11 cellular contexts compared by ENCODE assay signal in genomic region chr1:84960371-84960770, GRCh38. TPM values are rescaled to one million over a fixed set of nuclear protein-coding genes. Genes with fewer than 3 reads are reported as not detected.
DNase-seq lines count a peak whose midpoint lies in the region; ATAC-seq and TF ChIP-seq lines count a peak whose summit lies in the region.
"Had no signal": no experiment of that assay in that cellular context is flagged by ENCODE, and none has a peak within 500 bp of the region (broad histone marks: within the 10 kb centered on the region; RNA-seq: fewer than 3 reads in every experiment).

No MANE protein-coding gene starts in this region.

- H3K4me1 Mint-ChIP-seq in activated CD4-positive, alpha-beta T cell treated with anti-CD3 and anti-CD28 coated beads for 36 hours, result peaks cover 33% of the 10 kb centered on the region

- H3K36me3 Mint-ChIP-seq in activated CD4-positive, alpha-beta T cell treated with anti-CD3 and anti-CD28 coated beads for 36 hours (ENCODE audit: low read depth), result peaks cover 45% of the 10 kb centered on the region

- H3K4me3 ChIP-seq in fibroblast of the aortic adventitia (ENCODE audit: low read depth, low read length) (no peak overlapping the region), skeletal muscle satellite cell (ENCODE audit: low read length) (no peak overlapping the region)
- H3K4me3 ChIP-seq: gastrocnemius medialis had no signal

- peak overlapping the region; percentile 24 for H3K4me2 ChIP-seq in skeletal muscle satellite cell (ENCODE audit: low read length)

- peaks cover 6% of the 10 kb centered on the region for H3K9me3 Mint-ChIP-seq in activated CD4-positive, alpha-beta T cell treated with anti-CD3 and anti-CD28 coated beads for 36 hours (ENCODE audit: low read depth)

- H3K9ac ChIP-seq in skeletal muscle satellite cell (ENCODE audit: low read depth, low read length), result no peak overlapping the region

- H3K27ac Mint-ChIP-seq in activated CD4-positive, alpha-beta T cell treated with anti-CD3 and anti-CD28 coated beads for 36 hours, result peak overlapping the region; percentile 47

- CTCF ChIA-PET in activated CD4-positive, alpha-beta T cell treated with anti-CD3 and anti-CD28 coated beads for 36 hours (lab: Charles Lee), result interaction anchor here (0.8 to 5.9 kb wide), 9 partner anchors 9 to 65 kb away, joined by 3 to 47 read pairs (median 5); no protein-coding TSS in a partner anchor

- in situ Hi-C loops in SK-MEL-5 (cut with HindIII; ENCODE audit: low pct_unique_long_range_greater_than_20kb, low sequenced_read_pairs), result no loop called here

- H3K27me3 Mint-ChIP-seq in activated CD4-positive, alpha-beta T cell treated with anti-CD3 and anti-CD28 coated beads for 36 hours, result peaks cover 2% of the 10 kb centered on the region

- no peaks in the 10 kb centered on the region for H3K27me3 ChIP-seq in skeletal muscle satellite cell (ENCODE audit: control insufficient read depth, insufficient read depth, low read length)
- H3K27me3 ChIP-seq: gastrocnemius medialis had no signal

- H3K36me3 ChIP-seq in skeletal muscle satellite cell (ENCODE audit: insufficient read depth, low read length), result no peaks in the 10 kb centered on the region
- H3K36me3 ChIP-seq: gastrocnemius medialis had no signal

- no peak for TF ChIP-seq CTCF in fibroblast of the aortic adventitia (IDR thresholded peaks at IDR 0.05; ENCODE audit: insufficient read depth, low read length)

- ATAC-seq in activated CD4-positive, alpha-beta T cell treated with anti-CD3 and anti-CD28 coated beads for 36 hours, result no peak
- ATAC-seq: gastrocnemius medialis had no signal

- H3K9me3 ChIP-seq in skeletal muscle satellite cell (replicated peaks; ENCODE audit: low read length), result no peaks in the 10 kb centered on the region
- H3K9me3 ChIP-seq: gastrocnemius medialis had no signal

- DNase-seq in activated CD4-positive, alpha-beta T cell treated with anti-CD3 and anti-CD28 coated beads for 36 hours, result no peak
- no peak for DNase-seq in activated CD4-positive, alpha-beta T cell treated with anti-CD3 and anti-CD28 coated beads, Interleukin-2, amount 50 U/mL, for 4 hours
- DNase-seq in SK-MEL-5 (ENCODE audit: low read depth, low spot score), result peak; percentile 34
- peak; percentile 91 for DNase-seq in fibroblast of the aortic adventitia (ENCODE audit: low read depth)
- DNase-seq in NCI-H2081 (lab: John Stamatoyannopoulos, UW), result no peak
- no peak for DNase-seq in NCI-H2081 treated with DMSO at 0.1 percent for 48 hours (lab: John Stamatoyannopoulos, UW)
- no peak for DNase-seq in cortex of kidney (lab: John Stamatoyannopoulos, UW)
- DNase-seq: DMS79, gastrocnemius medialis, NCI-H2171 had no signal

- no peak overlapping the region for H3K4me3 Mint-ChIP-seq in activated CD4-positive, alpha-beta T cell treated with anti-CD3 and anti-CD28 coated beads for 36 hours

- POLR2A ChIA-PET in activated CD4-positive, alpha-beta T cell treated with anti-CD3 and anti-CD28 coated beads for 36 hours (lab: Charles Lee), result interaction anchor here (2.9 kb wide), 1 partner anchor 35 kb away, joined by 34 read pairs; no protein-coding TSS in a partner anchor

- intact Hi-C loops in activated CD4-positive, alpha-beta T cell treated with anti-CD3 and anti-CD28 coated beads for 36 hours (cut with DNase I, micrococcal nuclease), result no loop called here

- peaks cover 14% of the 10 kb centered on the region for H3K4me1 ChIP-seq in skeletal muscle satellite cell (ENCODE audit: control insufficient read depth, insufficient read depth, low read length)
- H3K4me1 ChIP-seq: gastrocnemius medialis had no signal

RNA-seq across cellular contexts. Expression of gene MCOLN2, which starts 36.5 kb away (rescaled TPM):
- 10 to 100 TPM; 32.9 to 43.5 TPM for total RNA-seq in activated CD4-positive, alpha-beta T cell treated with anti-CD3 and anti-CD28 coated beads for 36 hours
- total RNA-seq in SK-MEL-5 (2014; rRNA removed; shearing (Covaris generic)), result 18.1 and 19.3 TPM in 2 replicates
- polyA plus RNA-seq in SK-MEL-5 (2015; cell fraction: cytosol; rRNA removed), result 9.3 and 13.0 TPM in 2 replicates
- polyA plus RNA-seq in SK-MEL-5 (2015; cell fraction: nucleus; rRNA removed), result 40.9 and 68.5 TPM in 2 replicates
- total RNA-seq in fibroblast of the aortic adventitia (ENCODE audit: low replicate concordance), result 1.1 and 1.2 TPM in 2 replicates
- total RNA-seq in skeletal muscle satellite cell (2012; rRNA removed), result 0.51 and 2.0 TPM in 2 replicates

Comparison
In these comparisons a context has a peak if more than half of its experiments do, and no peak if none do; other contexts are left out.
1. DNase-seq: peak in SK-MEL-5 (single experiment) and fibroblast of the aortic adventitia (single experiment); none in activated CD4-positive, alpha-beta T cell treated with anti-CD3 and anti-CD28 coated beads for 36 hours (single experiment), activated CD4-positive, alpha-beta T cell treated with anti-CD3 and anti-CD28 coated beads, Interleukin-2, amount 50 U/mL, for 4 hours (0 of 2), NCI-H2081 (0 of 2), NCI-H2081 treated with DMSO at 0.1 percent for 48 hours (single experiment) and cortex of kidney (single experiment).